8 cellular contexts compared by ENCODE assay signal in genomic region chr4:76087007-76087769, GRCh38. TPM values are rescaled to one million over a fixed set of nuclear protein-coding genes. Genes with fewer than 3 reads are reported as not detected.
DNase-seq lines count a peak whose midpoint lies in the region; ATAC-seq and TF ChIP-seq lines count a peak whose summit lies in the region.

No MANE protein-coding gene starts in this region.

- H3K9me2 ChIP-seq in OCI-LY7 (ENCODE audit: insufficient read depth, low read length) = no peaks in the 10 kb centered on the region

- no peaks in the 10 kb centered on the region for H3K27me3 ChIP-seq in transverse colon

- in situ Hi-C loops in transverse colon (cut with MboI; ENCODE audit: low pct_ligation_motif_present in 1 of 4, low pct_unique_long_range_greater_than_20kb in 1 of 4, low sequenced_read_pairs in 3 of 4) = loop anchor here in 1 of 4 donors (25.0 kb wide), 1 partner anchor 200 kb away; no protein-coding TSS in a partner anchor

- WGBS in transverse colon (ENCODE audit: low coverage in 1 of 2), 2 donors = 28 to 42% methylated on average over 10 to 13 of the region's 13 CpGs

- H3K4me1 ChIP-seq in OCI-LY7 (ENCODE audit: insufficient read depth, low read length, poor library complexity, severe bottlenecking) (no peaks in the 10 kb centered on the region), transverse colon (no peaks in the 10 kb centered on the region)

- H3K4me3 ChIP-seq in OCI-LY7 (ENCODE audit: low read depth, low read length, poor library complexity, severe bottlenecking) (no peak overlapping the region), transverse colon (no peak overlapping the region)

- TF ChIP-seq EP300 in transverse colon (IDR thresholded peaks at IDR 0.05; ENCODE audit: low read depth) = no peak

- H2AFZ ChIP-seq in OCI-LY7 (ENCODE audit: low read length) = no peak overlapping the region; the same call in 1 of the 2 replicates

- no peaks in the 10 kb centered on the region for H3K79me2 ChIP-seq in OCI-LY7 (ENCODE audit: insufficient read depth, low read depth, low read length)

- H3K36me3 ChIP-seq in OCI-LY7 (ENCODE audit: insufficient read depth, low read length) = no peaks in the 10 kb centered on the region
- H3K36me3 ChIP-seq in transverse colon = no peaks in the 10 kb centered on the region

- no peak overlapping the region for H3K4me2 ChIP-seq in OCI-LY7 (ENCODE audit: low read length)

- H4K20me1 ChIP-seq in OCI-LY7 (ENCODE audit: insufficient read depth, low read length) = no peaks in the 10 kb centered on the region

- no peak for TF ChIP-seq POLR2A in transverse colon (IDR thresholded peaks at IDR 0.05)

- H3K27ac ChIP-seq in OCI-LY7 (ENCODE audit: low read depth, low read length, poor library complexity, severe bottlenecking) = no peak overlapping the region
- H3K27ac ChIP-seq in cingulate gyrus (ENCODE audit: low read depth, low read length) = peak overlapping the region; percentile 25
- H3K27ac ChIP-seq in transverse colon = no peak overlapping the region

- CTCF ChIA-PET in OCI-LY7 (lab: Charles Lee; ENCODE audit: unreplicated experiment) = no interaction called here

- H3K9me3 ChIP-seq in OCI-LY7 (ENCODE audit: low read length) (no peaks in the 10 kb centered on the region), transverse colon (no peaks in the 10 kb centered on the region)

- peak; percentile 98 for ATAC-seq in left colon
- ATAC-seq in GM21526 (IDR thresholded peaks at IDR 0.05; ENCODE audit: low FRiP score, unreplicated experiment) = no peak
- ATAC-seq in GM21529 (IDR thresholded peaks at IDR 0.05; ENCODE audit: unreplicated experiment) = no peak

- POLR2A ChIA-PET in OCI-LY7 (lab: Charles Lee) = interaction anchor here (0.8 kb wide), 1 partner anchor 11 kb away, joined by 4 read pairs; no protein-coding TSS in a partner anchor

- DNase-seq in EH (ENCODE audit: low read depth) = peak; percentile 60
- peak; percentile 60 for DNase-seq in HuH-7 (ENCODE audit: low spot score)
- DNase-seq in OCI-LY7 (ENCODE audit: low spot score) = no peak
- DNase-seq in left colon = peak; percentile 34
- DNase-seq in transverse colon = peak; percentile 37

- no TSS peak for BruUV-seq in OCI-LY7 (replicated peaks; lab: Mats Ljungman, UMichigan)

- TF ChIP-seq CTCF in OCI-LY7 (conservative IDR thresholded peaks at IDR 0.05; ENCODE audit: low read length) (peak; percentile 59), transverse colon (IDR thresholded peaks at IDR 0.05) (peak in 4 of 5 experiments; percentile 43 to 57 (median 46))

- intact Hi-C loops in OCI-LY7 (cut with micrococcal nuclease; ENCODE audit: unreplicated experiment) (no loop called here), left colon (cut with DNase I, micrococcal nuclease) (no loop called here), transverse colon (cut with DNase I; ENCODE audit: low total_unique reads) (no loop called here)

RNA-seq across cellular contexts. Expression of gene ART3, which starts 12.7 kb away (rescaled TPM):
- not detected in 2 replicates for total RNA-seq in OCI-LY7 (2014; rRNA removed; shearing (Covaris generic))
- not detected in 2 replicates for total RNA-seq in OCI-LY7 (2022)
- 1 to 10 TPM; 1.1 to 3.6 TPM for total RNA-seq in left colon
- total RNA-seq in transverse colon = 1 to 10 TPM in 1 of 4 donors, under 1 TPM in 1, not detected in 2; 0.68 to 4.4 TPM

RNA-seq across cellular contexts. Expression of gene CXCL11, which starts 51.3 kb away (rescaled TPM):
- not detected in 2 replicates for total RNA-seq in OCI-LY7 (2014; rRNA removed; shearing (Covaris generic))
- total RNA-seq in OCI-LY7 (2022) (0.40 TPM in 1 of 2 replicates, not detected in the other), left colon (under 1 TPM; 0.36 to 0.46 TPM), transverse colon (not detected)
